Comparison of ENCODE assay signal across 8 cellular contexts in the genomic region with DNA sequence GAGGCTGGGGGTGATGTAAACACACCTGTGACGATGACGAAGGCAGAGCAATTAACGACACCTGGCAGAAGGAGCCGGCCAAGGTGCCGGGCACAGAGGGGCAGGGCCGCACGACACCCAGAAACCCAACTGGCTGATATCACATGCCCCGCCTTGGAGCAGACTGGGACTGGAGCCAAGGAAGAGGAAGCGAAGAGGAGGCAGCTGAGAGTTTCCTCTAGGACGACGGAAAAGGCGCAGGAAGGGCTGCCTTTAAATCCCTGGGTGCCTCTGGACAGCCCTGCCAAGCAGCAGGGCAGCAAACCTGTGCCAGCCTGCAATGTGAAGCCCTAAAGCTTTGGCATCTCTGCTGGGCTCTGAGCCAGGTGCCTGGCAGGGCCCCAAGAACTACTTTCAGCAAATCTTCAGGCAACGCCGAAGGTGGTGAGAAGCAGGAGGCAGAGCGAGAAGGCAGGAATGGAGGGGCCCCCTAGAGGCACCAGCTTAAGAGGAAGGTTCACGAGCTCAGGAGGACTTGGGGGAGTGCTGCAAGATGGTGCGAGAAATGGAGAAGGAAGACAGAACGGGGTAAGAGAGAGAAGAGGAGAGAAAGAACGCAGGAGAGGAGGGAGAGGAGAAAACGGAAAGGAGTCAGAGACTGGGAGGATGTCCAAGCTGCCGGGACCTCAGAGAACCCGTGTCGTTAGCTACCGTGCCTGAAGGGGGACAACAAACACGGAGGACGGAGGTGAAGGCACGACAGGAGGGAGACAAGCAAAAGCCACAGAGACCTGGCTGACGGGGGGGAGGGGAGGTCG. TPM values are rescaled to one million over a fixed set of nuclear protein-coding genes. Genes with fewer than 3 reads are reported as not detected.
A peak's percentile ranks its signal among the peaks of the same experiment; 100 is the strongest.
DNase-seq lines count a peak whose midpoint lies in the region; ATAC-seq and TF ChIP-seq lines count a peak whose summit lies in the region.

No MANE protein-coding gene starts in this region.

- H3K4me1 ChIP-seq in endodermal cell (ENCODE audit: control insufficient read depth, insufficient read depth, low read length) = peaks cover 2% of the 10 kb centered on the region
- H3K4me1 ChIP-seq in upper lobe of left lung = peaks cover 16 to 31% (median 22%) of the 10 kb centered on the region in 4 donors

- peak overlapping the region; percentile 31 for H3K4me3 Mint-ChIP-seq in endodermal cell

- TF ChIP-seq POLR2A in upper lobe of left lung (IDR thresholded peaks at IDR 0.05) = peak in 1 of 4 donors; percentile 32
- TF ChIP-seq POLR2A in GM18505 (IDR thresholded peaks at IDR 0.05; ENCODE audit: borderline replicate concordance, extremely low read depth, insufficient read depth, insufficient read length) = no peak

- H3K36me3 ChIP-seq in endodermal cell (ENCODE audit: control insufficient read depth, insufficient read depth, low read length) = no peaks in the 10 kb centered on the region
- no peaks in the 10 kb centered on the region for H3K36me3 ChIP-seq in upper lobe of left lung

- H3K27me3 Mint-ChIP-seq in endodermal cell (ENCODE audit: insufficient read depth) = no peaks in the 10 kb centered on the region

- peak; percentile 57 for TF ChIP-seq CTCF in endodermal cell (conservative IDR thresholded peaks at IDR 0.05)
- TF ChIP-seq CTCF in upper lobe of left lung (IDR thresholded peaks at IDR 0.05) = peak in 2 of 6 experiments; percentile 21 to 23

- 71 to 77% methylated on average over 27 to 29 of the region's 29 CpGs for WGBS in endodermal cell (ENCODE audit: insufficient coverage in 1 of 2, insufficient read length in 1 of 2), 2 experiments
- 4 to 9% methylated on average over 29 of the region's 29 CpGs for WGBS in upper lobe of left lung, 2 donors

- TF ChIP-seq EP300 in upper lobe of left lung (IDR thresholded peaks at IDR 0.05) = no peak

- no peak overlapping the region for H3K9ac ChIP-seq in endodermal cell (ENCODE audit: extremely low read depth, low read length, poor library complexity, severe bottlenecking)

- H3K36me3 Mint-ChIP-seq in endodermal cell (ENCODE audit: low read depth) = no peaks in the 10 kb centered on the region

- no peaks in the 10 kb centered on the region for H3K9me3 ChIP-seq in endodermal cell (ENCODE audit: control insufficient read depth, low read length)
- H3K9me3 ChIP-seq in upper lobe of left lung = no peaks in the 10 kb centered on the region

- ATAC-seq in upper lobe of left lung (ENCODE audit: low FRiP score in 2 of 2) (peak; percentile 29 to 41), GM18505 (IDR thresholded peaks at IDR 0.05; ENCODE audit: unreplicated experiment) (no peak)

- no peaks in the 10 kb centered on the region for H3K9me3 Mint-ChIP-seq in endodermal cell

- peak overlapping the region; percentile 26 for H3K27ac ChIP-seq in endodermal cell (ENCODE audit: low read depth, low read length)
- peak overlapping the region; percentile 20 to 70 (median 54) for H3K27ac ChIP-seq in upper lobe of left lung

- peaks cover 17% of the 10 kb centered on the region for H3K4me1 Mint-ChIP-seq in endodermal cell

- DNase-seq in DMS79 (lab: John Stamatoyannopoulos, UW) = peak; percentile 95
- peak; percentile 70 for DNase-seq in NCI-H2081 treated with DMSO at 0.1 percent for 48 hours (lab: John Stamatoyannopoulos, UW)
- peak; percentile 9 to 20 for DNase-seq in activated CD4-positive, alpha-beta T cell treated with anti-CD3 and anti-CD28 coated beads, Interleukin-2, amount 50 U/mL, for 48 hours
- peak; percentile 78 for DNase-seq in endodermal cell
- peak; percentile 79 for DNase-seq in middle frontal gyrus (ENCODE audit: extremely low spot score, low spot score)
- DNase-seq in upper lobe of left lung = peak; percentile 70 to 76
- no peak for DNase-seq in NCI-H187 (lab: John Stamatoyannopoulos, UW)

- H3K4me3 ChIP-seq in endodermal cell (ENCODE audit: low read length) (no peak overlapping the region), upper lobe of left lung (peak overlapping the region in 3 of 4 donors; percentile 15 to 31 (median 26))

- H3K27me3 ChIP-seq in endodermal cell (ENCODE audit: control insufficient read depth, insufficient read depth, low read length, poor library complexity, severe bottlenecking) (no peaks in the 10 kb centered on the region), upper lobe of left lung (no peaks in the 10 kb centered on the region)

- H3K27ac Mint-ChIP-seq in endodermal cell = peak overlapping the region; percentile 64

RNA-seq across cellular contexts. Expression of gene PEF1, which starts 25.3 kb away (rescaled TPM):
- total RNA-seq in endodermal cell (10 to 100 TPM; 51.4 to 59.1 TPM), upper lobe of left lung (100 to 1,000 TPM in 1 of 6 donors, 10 to 100 TPM in 5; 52.4 to 135 (median 77.4) TPM)
- 60.4 TPM for polyA plus RNA-seq in endodermal cell (2013, experiment 1 of 2)
- 61.7 TPM for polyA plus RNA-seq in endodermal cell (2013, experiment 2 of 2)

RNA-seq across cellular contexts. Expression of gene COL16A1, which starts 33.8 kb away (rescaled TPM):
- total RNA-seq in endodermal cell (1 to 10 TPM; 7.4 to 9.9 TPM), upper lobe of left lung (100 to 1,000 TPM in 1 of 6 donors, 10 to 100 TPM in 5; 15.2 to 103 (median 40.7) TPM)
- polyA plus RNA-seq in endodermal cell (2013, experiment 1 of 2) = 3.6 TPM
- polyA plus RNA-seq in endodermal cell (2013, experiment 2 of 2) = 2.7 TPM

RNA-seq across cellular contexts. Expression of gene HCRTR1, which starts 52.5 kb away (rescaled TPM):
- total RNA-seq in endodermal cell = not detected
- polyA plus RNA-seq in endodermal cell (2013, experiment 1 of 2) = 0.28 TPM
- not detected for polyA plus RNA-seq in endodermal cell (2013, experiment 2 of 2)
- total RNA-seq in upper lobe of left lung = 1 to 10 TPM in 1 of 6 donors, not detected in 5; 2.1 TPM

Comparison
In these comparisons a context has a peak if more than half of its experiments do, and no peak if none do; other contexts are left out.
1. DNase-seq: peak in DMS79 (single experiment), NCI-H2081 treated with DMSO at 0.1 percent for 48 hours (single experiment), activated CD4-positive, alpha-beta T cell treated with anti-CD3 and anti-CD28 coated beads, Interleukin-2, amount 50 U/mL, for 48 hours (2 of 2), endodermal cell (single experiment), middle frontal gyrus (single experiment) and upper lobe of left lung (2 of 2); none in NCI-H187 (0 of 2).